ENCODE assay signal across 9 cellular contexts in the genomic region with DNA sequence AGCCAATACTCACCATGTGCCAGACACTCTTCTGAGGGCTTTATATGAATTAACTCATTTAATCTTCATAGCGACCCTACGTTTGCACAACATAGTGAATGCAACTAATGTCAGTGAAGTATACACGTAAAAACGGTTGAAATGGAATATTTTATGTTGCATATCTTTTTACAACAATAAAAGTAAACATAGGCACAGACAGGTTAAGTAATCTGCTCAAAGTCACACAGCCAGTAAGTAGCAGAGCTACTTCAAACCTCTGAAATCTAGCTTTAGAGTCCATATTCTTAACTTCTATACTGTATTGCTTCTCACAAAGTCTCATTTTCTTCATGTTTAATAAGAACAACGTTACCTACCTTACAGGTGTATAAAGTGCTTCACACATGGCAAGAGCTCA. TPM values are rescaled to one million over a fixed set of nuclear protein-coding genes. Genes with fewer than 3 reads are reported as not detected.
DNase-seq lines count a peak whose midpoint lies in the region; ATAC-seq and TF ChIP-seq lines count a peak whose summit lies in the region.
"Had no signal": no experiment of that assay in that cellular context is flagged by ENCODE, and none has a peak within 500 bp of the region (broad histone marks: within the 10 kb centered on the region; RNA-seq: fewer than 3 reads in every experiment).

No MANE protein-coding gene starts in this region.

- H3K27me3 ChIP-seq in BLaER1 treated with 17β-estradiol and CSF1 and Interleukin-3, amounts not matched to agents 10 nM and 100 nM: no peaks in the 10 kb centered on the region
- H3K27me3 ChIP-seq in KMS-11 (ENCODE audit: insufficient read depth, low read depth): no peaks in the 10 kb centered on the region
- no peaks in the 10 kb centered on the region for H3K27me3 ChIP-seq in breast epithelium
- H3K27me3 ChIP-seq in naive thymus-derived CD4-positive, alpha-beta T cell (ENCODE audit: control insufficient read depth in 2 of 2, insufficient read depth in 2 of 2, low read length in 2 of 2): no peaks in the 10 kb centered on the region

- peaks cover 23 to 48% (median 30%) of the 10 kb centered on the region in 10 experiments for H3K4me1 ChIP-seq in BLaER1 treated with 17β-estradiol and CSF1 and Interleukin-3, amounts not matched to agents 10 nM and 100 nM
- H3K4me1 ChIP-seq in KMS-11 (ENCODE audit: low read depth, poor library complexity, severe bottlenecking) (peaks cover 39% of the 10 kb centered on the region), breast epithelium (peaks cover 0 to 12% of the 10 kb centered on the region in 2 donors)
- H3K4me1 ChIP-seq in naive thymus-derived CD4-positive, alpha-beta T cell (ENCODE audit: control insufficient read depth in 2 of 2, insufficient read depth in 2 of 2, low read length in 2 of 2): peaks cover 14 to 20% of the 10 kb centered on the region in 2 donors

- peaks cover 22 to 46% (median 32%) of the 10 kb centered on the region in 11 experiments for H3K36me3 ChIP-seq in BLaER1 treated with 17β-estradiol and CSF1 and Interleukin-3, amounts not matched to agents 10 nM and 100 nM
- peaks cover 4% of the 10 kb centered on the region; the same call in 1 of the 2 replicates for H3K36me3 ChIP-seq in KMS-11 (ENCODE audit: insufficient read depth)
- H3K36me3 ChIP-seq in breast epithelium: no peaks in the 10 kb centered on the region
- H3K36me3 ChIP-seq in naive thymus-derived CD4-positive, alpha-beta T cell (ENCODE audit: control insufficient read depth in 2 of 3, insufficient read depth in 3 of 3, low read length in 3 of 3): peaks cover 0 to 17% (median 0%) of the 10 kb centered on the region in 3 experiments

- peak overlapping the region; percentile 81 to 98 (median 87) for H3K4me2 ChIP-seq in BLaER1 treated with 17β-estradiol and CSF1 and Interleukin-3, amounts not matched to agents 10 nM and 100 nM
- peak overlapping the region; percentile 100 for H3K4me2 ChIP-seq in KMS-11

- no peaks in the 10 kb centered on the region for H3K9me3 ChIP-seq in BLaER1 treated with 17β-estradiol and CSF1 and Interleukin-3, amounts not matched to agents 10 nM and 100 nM (replicated peaks in 1 of 11)
- no peaks in the 10 kb centered on the region for H3K9me3 ChIP-seq in breast epithelium
- H3K9me3 ChIP-seq in naive thymus-derived CD4-positive, alpha-beta T cell (ENCODE audit: control insufficient read depth in 2 of 3, low read length in 3 of 3): no peaks in the 10 kb centered on the region

- H3K79me2 ChIP-seq in KMS-11 (ENCODE audit: insufficient read depth, low read depth): peaks cover 63% of the 10 kb centered on the region

- H3K9ac ChIP-seq in BLaER1 treated with 17β-estradiol and CSF1 and Interleukin-3, amounts not matched to agents 10 nM and 100 nM: peak overlapping the region; percentile 82 to 91 (median 88); a peak in 17 of 22 replicates
- H3K9ac ChIP-seq in KMS-11: 0 out of 2 replicates have a peak overlapping the region, but pooled peaks have one; percentile 69

- no peak for ATAC-seq in naive thymus-derived CD4-positive, alpha-beta T cell
- ATAC-seq in HG02870 (IDR thresholded peaks at IDR 0.05; ENCODE audit: unreplicated experiment) (no peak), HG02763 (IDR thresholded peaks at IDR 0.05; ENCODE audit: unreplicated experiment) (no peak)

- H3K27ac Mint-ChIP-seq in naive thymus-derived CD4-positive, alpha-beta T cell: peak overlapping the region in 6 of 9 donors; percentile 1 to 97 (median 48)

- 0 out of 22 replicates have a peak overlapping the region, but pooled peaks of 2 of the 11 experiments have one; percentile 83 to 88 for H3K27ac ChIP-seq in BLaER1 treated with 17β-estradiol and CSF1 and Interleukin-3, amounts not matched to agents 10 nM and 100 nM
- H3K27ac ChIP-seq in KMS-11 (peak overlapping the region; percentile 78; the same call in 1 of the 2 replicates), breast epithelium (no peak overlapping the region)
- H3K27ac ChIP-seq in naive thymus-derived CD4-positive, alpha-beta T cell (ENCODE audit: low read depth, low read length): no peak overlapping the region

- no peak for TF ChIP-seq POLR2A in breast epithelium (IDR thresholded peaks at IDR 0.05)

- no peak overlapping the region for H2AFZ ChIP-seq in KMS-11 (ENCODE audit: low read depth)

- H3K4me3 Mint-ChIP-seq in naive thymus-derived CD4-positive, alpha-beta T cell: peak overlapping the region; percentile 49 to 100 (median 94)

- peak overlapping the region; percentile 74 to 97 (median 90); a peak in 18 of 20 replicates for H3K4me3 ChIP-seq in BLaER1 treated with 17β-estradiol and CSF1 and Interleukin-3, amounts not matched to agents 10 nM and 100 nM
- no peak overlapping the region for H3K4me3 ChIP-seq in KMS-11 (IDR thresholded peaks at IDR 0.05; ENCODE audit: insufficient read depth, low read depth, low read length)
- peak overlapping the region; percentile 79 to 88 (median 83) for H3K4me3 ChIP-seq in breast epithelium
- peak overlapping the region; percentile 69 for H3K4me3 ChIP-seq in naive thymus-derived CD4-positive, alpha-beta T cell (ENCODE audit: low read length)

- CTCF ChIA-PET in naive thymus-derived CD4-positive, alpha-beta T cell (lab: Charles Lee): interaction anchor here (1.3 to 2.5 kb wide), 2 partner anchors 21 to 62 kb away, joined by 3 to 13 read pairs; no protein-coding TSS in a partner anchor

- H3K4me1 Mint-ChIP-seq in naive thymus-derived CD4-positive, alpha-beta T cell: peaks cover 38 to 61% (median 51%) of the 10 kb centered on the region in 7 donors

- intact Hi-C loops in breast epithelium (cut with DNase I; ENCODE audit: low total_unique reads): no loop called here
- intact Hi-C loops in naive thymus-derived CD4-positive, alpha-beta T cell (cut with micrococcal nuclease): no loop called here

- H3K36me3 Mint-ChIP-seq in naive thymus-derived CD4-positive, alpha-beta T cell: peaks cover 0 to 12% (median 4%) of the 10 kb centered on the region in 5 donors

- peaks cover 0 to 2% (median 0%) of the 10 kb centered on the region in 11 donors for H3K9me3 Mint-ChIP-seq in naive thymus-derived CD4-positive, alpha-beta T cell

- POLR2A ChIA-PET in naive thymus-derived CD4-positive, alpha-beta T cell (lab: Charles Lee): interaction anchor here (0.6 to 15.4 kb wide), 10 partner anchors 11 to 58 kb away, joined by 3 to 453 read pairs (median 40); partner anchors contain the start of genes NMB, WDR73 and ZNF592

- H4K20me1 ChIP-seq in BLaER1 treated with 17β-estradiol and CSF1 and Interleukin-3, amounts not matched to agents 10 nM and 100 nM: peaks cover 28 to 59% (median 53%) of the 10 kb centered on the region in 11 experiments; a peak in 20 of 22 replicates
- no peaks in the 10 kb centered on the region for H4K20me1 ChIP-seq in KMS-11 (ENCODE audit: insufficient read depth)

- H3K27me3 Mint-ChIP-seq in naive thymus-derived CD4-positive, alpha-beta T cell: no peaks in the 10 kb centered on the region

- DNase-seq in breast epithelium (ENCODE audit: low spot score in 2 of 2): no peak
- DNase-seq in naive thymus-derived CD4-positive, alpha-beta T cell: no peak
- DNase-seq in GM19240 (ENCODE audit: insufficient read length, low spot score): no peak
- no peak for DNase-seq in NCI-H1930 (lab: John Stamatoyannopoulos, UW)
- DNase-seq: NCI-H510A treated with DMSO at 0.1 percent for 48 hours had no signal

- no peak for TF ChIP-seq CTCF in KMS-11 (conservative IDR thresholded peaks at IDR 0.05; ENCODE audit: low read depth, low read length)
- TF ChIP-seq CTCF in breast epithelium (IDR thresholded peaks at IDR 0.05): no peak

RNA-seq across cellular contexts. Expression of gene SEC11A, which starts 1.6 kb away (rescaled TPM):
- 100 to 1,000 TPM; 121 to 188 (median 122) TPM for total RNA-seq in breast epithelium
- 100 to 1,000 TPM in 1 of 5 experiments, 10 to 100 TPM in 4; 54.3 to 108 (median 63.5) TPM for total RNA-seq in naive thymus-derived CD4-positive, alpha-beta T cell
- 100 to 1,000 TPM; 116 to 136 TPM for polyA plus RNA-seq in naive thymus-derived CD4-positive, alpha-beta T cell

RNA-seq across cellular contexts. Expression of gene ZNF592, which starts 34.0 kb away (rescaled TPM):
- 10 to 100 TPM; 14.1 to 18.4 (median 18.2) TPM for total RNA-seq in breast epithelium
- total RNA-seq in naive thymus-derived CD4-positive, alpha-beta T cell: 10 to 100 TPM; 36.6 to 39.0 (median 37.6) TPM
- 10 to 100 TPM in 1 of 2 donors, 1 to 10 TPM in 1; 4.9 to 14.0 TPM for polyA plus RNA-seq in naive thymus-derived CD4-positive, alpha-beta T cell

RNA-seq across cellular contexts. Expression of gene NMB, which starts 56.4 kb away (rescaled TPM):
- 10 to 100 TPM; 13.8 to 26.9 (median 15.7) TPM for total RNA-seq in breast epithelium
- total RNA-seq in naive thymus-derived CD4-positive, alpha-beta T cell: 1 to 10 TPM; 1.2 to 3.1 (median 2.9) TPM
- 1 to 10 TPM; 4.2 to 5.2 TPM for polyA plus RNA-seq in naive thymus-derived CD4-positive, alpha-beta T cell
